15 cellular contexts compared by ENCODE assay signal in genomic region chr7:147607151-147607800, GRCh38.
DNase-seq lines count a peak whose midpoint lies in the region; ATAC-seq and TF ChIP-seq lines count a peak whose summit lies in the region.
"Had no signal": no experiment of that assay in that cellular context is flagged by ENCODE, and none has a peak within 500 bp of the region (broad histone marks: within the 10 kb centered on the region; RNA-seq: fewer than 3 reads in every experiment).

No MANE protein-coding gene starts in this region.

- H3K36me3 ChIP-seq in HUES6 (ENCODE audit: control insufficient read depth, insufficient read depth, low read length) (no peaks in the 10 kb centered on the region; the same call in 1 of the 2 replicates), osteoblast (ENCODE audit: insufficient read depth, low read length) (no peaks in the 10 kb centered on the region), HAP-1 (replicated peaks) (no peaks in the 10 kb centered on the region)
- H3K36me3 ChIP-seq: Peyer's patch had no signal

- peak overlapping the region; percentile 74 for H3K9ac ChIP-seq in HUES6 (ENCODE audit: low read length)

- H3K4me1 ChIP-seq in HUES6 (ENCODE audit: control insufficient read depth, insufficient read depth, low read length), result peaks cover 33% of the 10 kb centered on the region
- H3K4me1 ChIP-seq in osteoblast (ENCODE audit: insufficient read depth, low read length), result no peaks in the 10 kb centered on the region
- H3K4me1 ChIP-seq in HAP-1, result no peaks in the 10 kb centered on the region
- H3K4me1 ChIP-seq: Peyer's patch had no signal

- H2AFZ ChIP-seq in osteoblast (ENCODE audit: low read length), result peak overlapping the region; percentile 88

- peaks cover 13% of the 10 kb centered on the region in 2 donors for H3K9me3 Mint-ChIP-seq in activated naive CD4-positive, alpha-beta T cell treated with anti-CD3 and anti-CD28 coated beads, Interleukin-2, amount 50 U/mL, for 72 hours

- no peak for TF ChIP-seq CTCF in osteoblast (IDR thresholded peaks at IDR 0.05; ENCODE audit: extremely low read depth, low read depth, low read length)

- H3K79me2 ChIP-seq in osteoblast (ENCODE audit: insufficient read depth, low read length), result no peaks in the 10 kb centered on the region

- no peaks in the 10 kb centered on the region for H3K27me3 ChIP-seq in HUES6 (ENCODE audit: control insufficient read depth, insufficient read depth, low read length)
- H3K27me3 ChIP-seq in osteoblast (ENCODE audit: insufficient read depth, low read length), result no peaks in the 10 kb centered on the region
- no peaks in the 10 kb centered on the region for H3K27me3 ChIP-seq in HAP-1 (ENCODE audit: low read depth)
- H3K27me3 ChIP-seq: Peyer's patch had no signal

- peak overlapping the region; percentile 54; the same call in 1 of the 2 replicates for H3K27ac ChIP-seq in HUES6 (ENCODE audit: low read depth, low read length)
- H3K27ac ChIP-seq in osteoblast (ENCODE audit: low read depth, low read length), result no peak overlapping the region
- H3K27ac ChIP-seq: Peyer's patch, SK-N-MC had no signal

- no peak overlapping the region for H3K27ac Mint-ChIP-seq in activated naive CD4-positive, alpha-beta T cell treated with anti-CD3 and anti-CD28 coated beads, Interleukin-2, amount 50 U/mL, for 72 hours

- no peaks in the 10 kb centered on the region for H3K36me3 Mint-ChIP-seq in activated naive CD4-positive, alpha-beta T cell treated with anti-CD3 and anti-CD28 coated beads, Interleukin-2, amount 50 U/mL, for 72 hours

- peak; percentile 49 for DNase-seq in ecto neural progenitor cell (ENCODE audit: low spot score)
- DNase-seq in iPS-NIHi11 (ENCODE audit: low spot score), result peak; percentile 49
- DNase-seq in osteoblast (ENCODE audit: insufficient read length, low spot score, missing footprints), result no peak
- DNase-seq in activated naive CD4-positive, alpha-beta T cell treated with anti-CD3 and anti-CD28 coated beads, Interleukin-2, amount 50 U/mL, for 72 hours (ENCODE audit: low spot score in 2 of 2), result no peak
- no peak for DNase-seq in HAP-1 (ENCODE audit: low spot score in 2 of 2)
- DNase-seq: COR-L47, NCI-H187, NCI-H446, NCI-H748 treated with DMSO at 0.1 percent for 48 hours, Peyer's patch had no signal

- peak overlapping the region; percentile 45 for H3K4me2 ChIP-seq in osteoblast (ENCODE audit: insufficient read depth, low read length)

- no peaks in the 10 kb centered on the region for H4K20me1 ChIP-seq in osteoblast (ENCODE audit: insufficient read depth, low read length)

- H3K4me3 ChIP-seq in HUES6 (ENCODE audit: low read depth, low read length), result no peak overlapping the region
- H3K4me3 ChIP-seq in osteoblast (ENCODE audit: insufficient read depth, low read length), result peak overlapping the region; percentile 10
- H3K4me3 ChIP-seq in HAP-1, result no peak overlapping the region
- H3K4me3 ChIP-seq: Peyer's patch, SK-N-MC had no signal

- in situ Hi-C loops in HAP-1 (cut with MboI; ENCODE audit: low sequenced_read_pairs), result no loop called here

- H3K9me3 ChIP-seq in HUES6 (ENCODE audit: control insufficient read depth, insufficient read depth, low read depth, low read length) (peaks cover 18% of the 10 kb centered on the region; the same call in 1 of the 2 replicates), osteoblast (ENCODE audit: low read depth, low read length) (no peaks in the 10 kb centered on the region), HAP-1 (no peaks in the 10 kb centered on the region)
- H3K9me3 ChIP-seq: Peyer's patch had no signal

- ATAC-seq in activated naive CD4-positive, alpha-beta T cell treated with anti-CD3 and anti-CD28 coated beads, Interleukin-2, amount 50 U/mL, for 72 hours, result no peak
- no peak for ATAC-seq in GM21737 (IDR thresholded peaks at IDR 0.05; ENCODE audit: unreplicated experiment)
- ATAC-seq in GM18861 (IDR thresholded peaks at IDR 0.05; ENCODE audit: unreplicated experiment), result no peak
- ATAC-seq: Right ventricle myocardium inferior had no signal

Comparison
In these comparisons a context has a peak if more than half of its experiments do, and no peak if none do; other contexts are left out.
1. DNase-seq: peak in ecto neural progenitor cell (single experiment) and iPS-NIHi11 (single experiment); none in osteoblast (single experiment), activated naive CD4-positive, alpha-beta T cell treated with anti-CD3 and anti-CD28 coated beads, Interleukin-2, amount 50 U/mL, for 72 hours (0 of 2) and HAP-1 (0 of 2).